Comparison of ENCODE assay signal across 13 cellular contexts in genomic region chr6:106939848-106940247, GRCh38. TPM values are rescaled to one million over a fixed set of nuclear protein-coding genes. Genes with fewer than 3 reads are reported as not detected.
DNase-seq lines count a peak whose midpoint lies in the region; ATAC-seq, FAIRE-seq and TF ChIP-seq lines count a peak whose summit lies in the region.
"Had no signal": no experiment of that assay in that cellular context is flagged by ENCODE, and none has a peak within 500 bp of the region (broad histone marks: within the 10 kb centered on the region; RNA-seq: fewer than 3 reads in every experiment).

No MANE protein-coding gene starts in this region.

- no peak overlapping the region for H3K4me3 Mint-ChIP-seq in activated naive CD8-positive, alpha-beta T cell treated with anti-CD3 and anti-CD28 coated beads, Interleukin-2, amount 50 U/mL, for 24 hours

- ATAC-seq in GM21576 (IDR thresholded peaks at IDR 0.05; ENCODE audit: unreplicated experiment) (peak; percentile 53), HG03520 (IDR thresholded peaks at IDR 0.05; ENCODE audit: unreplicated experiment) (no peak), sciatic nerve (no peak)
- ATAC-seq in activated naive CD8-positive, alpha-beta T cell treated with anti-CD3 and anti-CD28 coated beads, Interleukin-2, amount 50 U/mL, for 24 hours = no peak

- intact Hi-C loops in sciatic nerve (cut with DNase I) = no loop called here

- 0 out of 2 replicates have a peak overlapping the region, but pooled peaks have one; percentile 36 for H2AFZ ChIP-seq in H1 (ENCODE audit: low read length)

- H3K79me2 ChIP-seq in H1 (ENCODE audit: control insufficient read depth in 1 of 2, insufficient read depth in 2 of 2, low read length in 2 of 2) = no peaks in the 10 kb centered on the region

- no peaks in the 10 kb centered on the region for H3K4me1 Mint-ChIP-seq in activated naive CD8-positive, alpha-beta T cell treated with anti-CD3 and anti-CD28 coated beads, Interleukin-2, amount 50 U/mL, for 24 hours

- TF ChIP-seq CTCF in GM10248 (IDR thresholded peaks at IDR 0.05; ENCODE audit: control extremely low read depth, extremely low read depth, low read depth, missing control alignments) (no peak), NB4 (IDR thresholded peaks at IDR 0.05; ENCODE audit: low read depth, low read length) (no peak), H1 (IDR thresholded peaks at IDR 0.05; ENCODE audit: control extremely low read depth in 1 of 3, insufficient read depth in 1 of 3, low read depth in 1 of 3, low read length in 3 of 3) (no peak)

- H3K79me1 ChIP-seq in H1 (ENCODE audit: low read depth, low read length) = no peaks in the 10 kb centered on the region

- no peak overlapping the region for H3K4me2 ChIP-seq in H1 (ENCODE audit: insufficient read depth in 1 of 2, low read depth in 2 of 2, low read length in 2 of 2)

- no peak for TF ChIP-seq POLR2A in NB4 (IDR thresholded peaks at IDR 0.05; ENCODE audit: extremely low read depth, insufficient read length)
- no peak for TF ChIP-seq POLR2A in H1 (IDR thresholded peaks at IDR 0.05; ENCODE audit: control extremely low read depth in 1 of 2, low read depth in 2 of 2, low read length in 2 of 2)

- CTCF ChIA-PET in GM10248 (lab: Yijun Ruan, JAX) = no interaction called here
- CTCF ChIA-PET in H1 (lab: Charles Lee; ENCODE audit: partially characterized antibody) = interaction anchor here (0.7 to 1.4 kb wide), 3 partner anchors 26 to 239 kb away, joined by 3 read pairs; no protein-coding TSS in a partner anchor

- H2BK20ac ChIP-seq in H1 (ENCODE audit: low read length) = no peak overlapping the region

- H2BK120ac ChIP-seq in H1 (replicated peaks; ENCODE audit: low read depth, low read length) = no peak overlapping the region

- H3K23ac ChIP-seq in H1 (ENCODE audit: insufficient read length) = no peak overlapping the region

- 0 out of 7 replicates have a peak, but pooled peaks cover 0 to 2% (median 0%) of the 10 kb centered on the region in 4 experiments for H3K4me1 ChIP-seq in H1 (replicated peaks in 1 of 4; ENCODE audit: control insufficient read depth in 3 of 4, insufficient read depth in 4 of 4, low read length in 3 of 4)
- H3K4me1 ChIP-seq: lower lobe of right lung had no signal

- H3K4me3 ChIP-seq in NB4 (ENCODE audit: low read depth, low read length) (no peak overlapping the region), H1 (ENCODE audit: extremely low read depth in 1 of 4, insufficient read depth in 2 of 4, low read depth in 3 of 4, low read length in 4 of 4) (no peak overlapping the region)
- H3K4me3 ChIP-seq: lower lobe of right lung had no signal

- H3K36me3 Mint-ChIP-seq in activated naive CD8-positive, alpha-beta T cell treated with anti-CD3 and anti-CD28 coated beads, Interleukin-2, amount 50 U/mL, for 24 hours (ENCODE audit: low read depth) = no peaks in the 10 kb centered on the region

- H4K8ac ChIP-seq in H1 (ENCODE audit: extremely low read depth, insufficient read depth, low read length) = peak overlapping the region; percentile 43

- TF ChIP-seq RAD21 in H1 (IDR thresholded peaks at IDR 0.05 in 1 of 2, conservative IDR thresholded peaks at IDR 0.05 in 1 of 2; ENCODE audit: low read depth in 2 of 2, low read length in 2 of 2) = no peak

- peak overlapping the region; percentile 85; the same call in 1 of the 2 replicates for H2BK15ac ChIP-seq in H1 (ENCODE audit: low read length)

- H3K27me3 ChIP-seq in H1 (replicated peaks in 1 of 4; ENCODE audit: control insufficient read depth in 3 of 4, extremely low read depth in 1 of 4, insufficient read depth in 3 of 4, low read length in 3 of 4) = no peaks in the 10 kb centered on the region

- H3K27ac ChIP-seq in H1 (ENCODE audit: low read depth, low read length) = no peak overlapping the region
- H3K27ac ChIP-seq: lower lobe of right lung had no signal

- WGBS in H1 (ENCODE audit: extremely low coverage in 1 of 2, insufficient coverage in 1 of 2, insufficient read length in 1 of 2, insufficient replicate concordance in 2 of 2, low coverage in 1 of 2, low lambda C conversion rate in 2 of 2, missing lambda C conversion rate in 1 of 2), 2 experiments = 90% methylated on average over 9 of the region's 9 CpGs; no CpG with 5 or more reads in 1 of the 2 experiments

- no peaks in the 10 kb centered on the region for H3K23me2 ChIP-seq in H1 (ENCODE audit: low read depth, low read length)

- no peak overlapping the region for H2AK5ac ChIP-seq in H1 (ENCODE audit: low read depth, low read length)

- H3K4ac ChIP-seq in H1 (replicated peaks; ENCODE audit: insufficient read length, low read depth, low read length) = no peak overlapping the region

- peak; percentile 67 for DNase-seq in GM10248 (ENCODE audit: extremely low spot score)
- peak; percentile 31 for DNase-seq in NB4 (ENCODE audit: low read depth)
- no peak for DNase-seq in H1 (ENCODE audit: low read depth in 1 of 2, low spot score in 2 of 2)
- DNase-seq in midbrain (lab: John Stamatoyannopoulos, UW) = no peak
- DNase-seq in activated naive CD8-positive, alpha-beta T cell treated with anti-CD3 and anti-CD28 coated beads, Interleukin-2, amount 50 U/mL, for 24 hours = no peak
- no peak for DNase-seq in sciatic nerve (ENCODE audit: low spot score)
- DNase-seq: activated CD4-positive, alpha-beta T cell treated with anti-CD3 and anti-CD28 coated beads for 48 hours; activated gamma-delta T cell treated with Interleukin-2 at 50 U/mL for 16 hours; HCEC 1CT; lower lobe of right lung; NCI-H524 treated with DMSO at 0.1 percent for 48 hours had no signal

- peak overlapping the region; percentile 18 for H4K5ac ChIP-seq in H1 (ENCODE audit: insufficient read length, low read depth, low read length)

- no peak for FAIRE-seq in H1 (lab: Jason Lieb, UNC)

- no peak overlapping the region for H3K9ac ChIP-seq in H1 (replicated peaks in 1 of 4; ENCODE audit: extremely low read depth in 1 of 4, low read depth in 3 of 4, low read length in 3 of 4)

- no peak overlapping the region for H4K91ac ChIP-seq in H1 (replicated peaks; ENCODE audit: insufficient read length, low read length)

- no peak overlapping the region for H2BK12ac ChIP-seq in H1 (ENCODE audit: low read depth, low read length)

- H3K9me3 Mint-ChIP-seq in activated naive CD8-positive, alpha-beta T cell treated with anti-CD3 and anti-CD28 coated beads, Interleukin-2, amount 50 U/mL, for 24 hours = no peaks in the 10 kb centered on the region

- no peak overlapping the region for H3K18ac ChIP-seq in H1 (ENCODE audit: extremely low read depth, low read length)

- H3K27me3 Mint-ChIP-seq in activated naive CD8-positive, alpha-beta T cell treated with anti-CD3 and anti-CD28 coated beads, Interleukin-2, amount 50 U/mL, for 24 hours = peaks cover 12% of the 10 kb centered on the region

- H3K27ac Mint-ChIP-seq in activated naive CD8-positive, alpha-beta T cell treated with anti-CD3 and anti-CD28 coated beads, Interleukin-2, amount 50 U/mL, for 24 hours = no peak overlapping the region

- TF ChIP-seq EP300 in H1 (IDR thresholded peaks at IDR 0.05; ENCODE audit: borderline replicate concordance in 1 of 2, low read depth in 2 of 2, low read length in 2 of 2) = no peak

- no peaks in the 10 kb centered on the region for H3K36me3 ChIP-seq in H1 (ENCODE audit: control insufficient read depth in 2 of 4, insufficient read depth in 4 of 4, low read length in 3 of 4)
- H3K36me3 ChIP-seq: lower lobe of right lung had no signal

- H3K9me3 ChIP-seq in H1 (ENCODE audit: insufficient read depth in 2 of 2, low read depth in 1 of 2, low read length in 1 of 2) = no peaks in the 10 kb centered on the region
- H3K9me3 ChIP-seq: lower lobe of right lung had no signal

- H2BK5ac ChIP-seq in H1 (ENCODE audit: low read depth, low read length) = no peak overlapping the region

- no peak overlapping the region for H3K56ac ChIP-seq in H1 (replicated peaks; ENCODE audit: insufficient read length, low read depth, low read length)

- H3K14ac ChIP-seq in H1 (ENCODE audit: insufficient read length) = no peak overlapping the region

- no peaks in the 10 kb centered on the region for H4K20me1 ChIP-seq in H1 (replicated peaks in 1 of 2; ENCODE audit: control insufficient read depth in 1 of 2, insufficient read depth in 2 of 2, low read length in 2 of 2)

- POLR2A ChIA-PET in GM10248 (lab: Yijun Ruan, JAX) (no interaction called here), H1 (lab: Charles Lee; ENCODE audit: partially characterized antibody) (no interaction called here)

TF ChIP-seq in H1, 55 proteins besides CTCF, POLR2A, EP300 and RAD21:
- no peak for TF ChIP-seq CBX5 (IDR thresholded peaks at IDR 0.05; ENCODE audit: low read depth, low read length)
- TF ChIP-seq, protein P1, sequence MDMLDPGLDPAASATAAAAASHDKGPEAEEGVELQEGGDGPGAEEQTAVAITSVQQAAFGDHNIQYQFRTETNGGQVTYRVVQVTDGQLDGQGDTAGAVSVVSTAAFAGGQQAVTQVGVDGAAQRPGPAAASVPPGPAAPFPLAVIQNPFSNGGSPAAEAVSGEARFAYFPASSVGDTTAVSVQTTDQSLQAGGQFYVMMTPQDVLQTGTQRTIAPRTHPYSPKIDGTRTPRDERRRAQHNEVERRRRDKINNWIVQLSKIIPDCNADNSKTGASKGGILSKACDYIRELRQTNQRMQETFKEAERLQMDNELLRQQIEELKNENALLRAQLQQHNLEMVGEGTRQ (IDR thresholded peaks at IDR 0.05; ENCODE audit: low read length) = no peak
- no peak for TF ChIP-seq PHF8 (conservative IDR thresholded peaks at IDR 0.05; ENCODE audit: low read depth, low read length)
- TF ChIP-seq RNF2 (IDR thresholded peaks at IDR 0.05; ENCODE audit: borderline replicate concordance, low read depth, low read length, missing control alignments, poor library complexity, severe bottlenecking) = no peak
- no peak for TF ChIP-seq SP2 (IDR thresholded peaks at IDR 0.05; ENCODE audit: low read length)
- TF ChIP-seq SP1 (IDR thresholded peaks at IDR 0.05; ENCODE audit: low read depth, low read length) = no peak
- TF ChIP-seq CTBP2 (IDR thresholded peaks at IDR 0.05; ENCODE audit: borderline replicate concordance, insufficient read depth, insufficient read length, low read length) = no peak
- no peak for TF ChIP-seq TCF12 (IDR thresholded peaks at IDR 0.05; ENCODE audit: low read depth, low read length)

RNA-seq across cellular contexts. Expression of gene CD24, which starts 34.7 kb away (rescaled TPM):
- 2,258 and 2,327 TPM in 2 replicates for total RNA-seq in H1 (2021; fragmentation: NEBNext Ultra II Directional; extraction: Animal tissue kit (Norgen Biotek cat#: 25700))
- polyA plus RNA-seq in H1 (2011; rRNA removed) = 1,771 and 2,134 TPM in 2 replicates
- polyA plus RNA-seq in H1 (2011; cell fraction: cytosol; rRNA removed) = 2,003 TPM
- polyA plus RNA-seq in H1 (2011; cell fraction: nucleus; rRNA removed) = 868 TPM
- 1,729 to 2,378 TPM (median 2,052 TPM) in 4 replicates for polyA plus RNA-seq in H1 (2012, experiment 1 of 2)
- polyA plus RNA-seq in H1 (2012, experiment 2 of 2) = 693 TPM
- 2,069 TPM for polyA plus RNA-seq in H1 (2013, experiment 1 of 2)
- 2,475 TPM for polyA plus RNA-seq in H1 (2013, experiment 2 of 2)
- 1,038 and 1,243 TPM in 2 replicates for polyA minus RNA-seq in H1 (2011; rRNA and poly(A)+ RNA removed)
- polyA minus RNA-seq in H1 (2011; cell fraction: cytosol; rRNA and poly(A)+ RNA removed) = 1,995 TPM
- 801 TPM for polyA minus RNA-seq in H1 (2011; cell fraction: nucleus; rRNA and poly(A)+ RNA removed)
- total RNA-seq in sciatic nerve = 3.3 TPM

Comparison
In these comparisons a context has a peak if more than half of its experiments do, and no peak if none do; other contexts are left out.
1. DNase-seq: peak in GM10248 (single experiment) and NB4 (single experiment); none in H1 (0 of 2), midbrain (single experiment), activated naive CD8-positive, alpha-beta T cell treated with anti-CD3 and anti-CD28 coated beads, Interleukin-2, amount 50 U/mL, for 24 hours (single experiment) and sciatic nerve (single experiment).
2. RNA of gene CD24, which starts 34.7 kb away (total RNA-seq): 2,258 to 2,327 TPM in H1; 3.3 TPM in sciatic nerve (single experiment); every median in the first group is over 100 times any median in the second.